ENCODE assay signal across 11 cellular contexts in the genomic region with DNA sequence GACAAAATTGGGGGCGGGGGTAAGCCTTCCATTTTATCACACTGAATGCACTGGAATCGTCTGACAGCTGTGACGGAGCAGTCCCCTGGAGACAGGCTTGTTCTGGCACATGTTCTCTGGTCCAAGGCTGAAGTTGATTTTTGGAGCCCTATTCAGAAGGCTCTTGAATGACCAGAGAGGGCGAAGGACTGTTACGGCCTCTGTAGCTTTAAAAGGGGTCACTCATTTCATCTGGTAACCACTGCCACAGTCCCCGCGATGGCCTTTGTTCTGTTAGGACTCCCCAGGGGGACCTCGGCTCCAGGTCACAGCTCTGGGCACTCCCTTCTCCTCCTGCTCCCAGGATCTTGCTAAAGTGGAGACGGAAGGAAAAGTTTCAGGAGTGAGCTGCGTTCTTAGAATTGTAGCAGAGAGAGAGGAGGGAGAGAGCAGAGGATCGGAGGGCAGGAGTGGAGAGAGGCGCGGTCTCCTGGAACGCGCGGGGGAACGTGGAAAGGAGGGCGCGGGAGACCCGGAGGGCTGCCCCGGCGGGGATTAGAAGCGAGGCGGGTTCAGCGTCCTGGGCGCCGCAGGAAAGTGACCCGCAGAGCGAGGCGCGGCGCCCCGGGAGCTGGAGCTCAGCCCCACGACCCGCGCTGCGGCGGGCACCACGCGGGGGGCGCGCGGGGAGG.
DNase-seq lines count a peak whose midpoint lies in the region; ATAC-seq and TF ChIP-seq lines count a peak whose summit lies in the region.
"Had no signal": no experiment of that assay in that cellular context is flagged by ENCODE, and none has a peak within 500 bp of the region (broad histone marks: within the 10 kb centered on the region; RNA-seq: fewer than 3 reads in every experiment).

No MANE protein-coding gene starts in this region.

- intact Hi-C loops in heart left ventricle (cut with DNase I) (no loop called here), left lung (cut with DNase I) (no loop called here), mucosa of descending colon (cut with DNase I, micrococcal nuclease) (no loop called here)

- in situ Hi-C loops in astrocyte of the spinal cord (cut with HindIII; ENCODE audit: low sequenced_read_pairs): no loop called here

- H3K4me3 ChIP-seq in heart left ventricle (peak overlapping the region in 7 of 12 donors; percentile 15 to 54 (median 40)), right atrium auricular region (peak overlapping the region in 1 of 2 donors; percentile 39), astrocyte of the spinal cord (ENCODE audit: low read depth, low read length) (peak overlapping the region; percentile 25), left lung (peak overlapping the region; percentile 21 to 40), urinary bladder (ENCODE audit: low read depth, low read length) (peak overlapping the region; percentile 28), mucosa of descending colon (no peak overlapping the region)

- no peak for TF ChIP-seq CTCF in heart left ventricle (IDR thresholded peaks at IDR 0.05)
- TF ChIP-seq CTCF in right atrium auricular region (IDR thresholded peaks at IDR 0.05): no peak
- no peak for TF ChIP-seq CTCF in astrocyte of the spinal cord (IDR thresholded peaks at IDR 0.05; ENCODE audit: low read depth, low read length)
- no peak for TF ChIP-seq CTCF in left lung (IDR thresholded peaks at IDR 0.05)
- TF ChIP-seq CTCF in mucosa of descending colon (IDR thresholded peaks at IDR 0.05): no peak

- peaks cover 6 to 51% (median 35%) of the 10 kb centered on the region in 9 donors for H3K27me3 ChIP-seq in heart left ventricle
- H3K27me3 ChIP-seq in right atrium auricular region: no peaks in the 10 kb centered on the region
- peaks cover 5 to 49% of the 10 kb centered on the region in 2 donors for H3K27me3 ChIP-seq in left lung

- DNase-seq in heart left ventricle (no peak), right atrium auricular region (ENCODE audit: low spot score) (no peak), astrocyte of the spinal cord (ENCODE audit: low read depth, low spot score) (peak; percentile 26), left lung (no peak), NCI-H2029 (lab: John Stamatoyannopoulos, UW) (no peak), COLO829 (ENCODE audit: low spot score) (no peak), mucosa of descending colon (no peak)
- DNase-seq: Calu3, naive B cell, NCI-H226 had no signal

- no peak for TF ChIP-seq POLR2A in heart left ventricle (IDR thresholded peaks at IDR 0.05)

- H3K9me3 ChIP-seq in heart left ventricle (peaks cover 0 to 5% (median 0%) of the 10 kb centered on the region in 12 donors), right atrium auricular region (no peaks in the 10 kb centered on the region), left lung (peaks cover 0 to 2% of the 10 kb centered on the region in 2 donors), mucosa of descending colon (no peaks in the 10 kb centered on the region)

- 0 to 2% (median 1%) methylated on average over 28 to 43 of the region's 43 CpGs for WGBS in heart left ventricle, 4 donors
- 1% methylated on average over 42 of the region's 43 CpGs for WGBS in urinary bladder

- H3K27ac ChIP-seq in heart left ventricle (no peak overlapping the region), right atrium auricular region (no peak overlapping the region), left lung (no peak overlapping the region), urinary bladder (ENCODE audit: low read depth) (no peak overlapping the region)

- ATAC-seq in heart left ventricle: no peak
- ATAC-seq in left lung: peak; percentile 48
- ATAC-seq in mucosa of descending colon: no peak

- peaks cover 0 to 18% (median 1%) of the 10 kb centered on the region in 12 donors for H3K4me1 ChIP-seq in heart left ventricle
- peaks cover 0 to 20% of the 10 kb centered on the region in 2 donors for H3K4me1 ChIP-seq in right atrium auricular region
- H3K4me1 ChIP-seq in left lung: peaks cover 0 to 15% of the 10 kb centered on the region in 2 donors
- peaks cover 1% of the 10 kb centered on the region for H3K4me1 ChIP-seq in urinary bladder (ENCODE audit: insufficient read depth)
- H3K4me1 ChIP-seq in mucosa of descending colon (ENCODE audit: low read depth): no peaks in the 10 kb centered on the region

- H3K36me3 ChIP-seq in heart left ventricle (no peaks in the 10 kb centered on the region), right atrium auricular region (no peaks in the 10 kb centered on the region), left lung (no peaks in the 10 kb centered on the region), urinary bladder (ENCODE audit: insufficient read depth) (no peaks in the 10 kb centered on the region), mucosa of descending colon (ENCODE audit: low read depth) (no peaks in the 10 kb centered on the region)
